ENCODE assay signal across 14 cellular contexts in genomic region chr14:67446371-67447032, GRCh38. TPM values are rescaled to one million over a fixed set of nuclear protein-coding genes. Genes with fewer than 3 reads are reported as not detected.
DNase-seq lines count a peak whose midpoint lies in the region; TF ChIP-seq lines count a peak whose summit lies in the region.
"Had no signal": no experiment of that assay in that cellular context is flagged by ENCODE, and none has a peak within 500 bp of the region (broad histone marks: within the 10 kb centered on the region; RNA-seq: fewer than 3 reads in every experiment).

No MANE protein-coding gene starts in this region.

- peak overlapping the region; percentile 63 for H3K56ac ChIP-seq in mesendoderm (ENCODE audit: low read length)

- intact Hi-C loops in mammary epithelial cell (cut with micrococcal nuclease), result no loop called here
- intact Hi-C loops in breast epithelium (cut with DNase I; ENCODE audit: low total_unique reads), result no loop called here

- TF ChIP-seq POLR2A in breast epithelium (IDR thresholded peaks at IDR 0.05), result no peak

- no peak overlapping the region for H2BK120ac ChIP-seq in mesendoderm (ENCODE audit: low read depth, low read length)

- H3K79me1 ChIP-seq in mesendoderm (ENCODE audit: low read length), result no peaks in the 10 kb centered on the region

- TF ChIP-seq CTCF in mammary epithelial cell (conservative IDR thresholded peaks at IDR 0.05 in 1 of 2, IDR thresholded peaks at IDR 0.05 in 1 of 2; ENCODE audit: extremely low read depth in 1 of 2, insufficient read depth in 1 of 2, low read depth in 1 of 2, low read length in 2 of 2) (no peak), breast epithelium (IDR thresholded peaks at IDR 0.05) (no peak)

- peaks cover 18% of the 10 kb centered on the region for H3K27me3 Mint-ChIP-seq in activated CD4-positive, alpha-beta T cell treated with anti-CD3 and anti-CD28 coated beads, Interleukin-2, amount 10 ng/mL, durations not matched to agents 7 days and 5 days

- no TSS peak for BruUV-seq in mammary epithelial cell (replicated peaks; lab: Mats Ljungman, UMichigan)

- peak overlapping the region; percentile 16 for H2BK5ac ChIP-seq in mesendoderm (ENCODE audit: low read length)

- H3K9me3 Mint-ChIP-seq in activated CD4-positive, alpha-beta T cell treated with anti-CD3 and anti-CD28 coated beads, Interleukin-2, amount 10 ng/mL, durations not matched to agents 7 days and 5 days, result peaks cover 4% of the 10 kb centered on the region

- DNase-seq in mammary epithelial cell (no peak), breast epithelium (ENCODE audit: low spot score in 2 of 2) (no peak), astrocyte of the hippocampus (ENCODE audit: low read depth, low spot score) (peak; percentile 59), mesendoderm (no peak), H7 (no peak), AML-193 (lab: John Stamatoyannopoulos, UW) (no peak)
- no peak for DNase-seq in activated CD4-positive, alpha-beta T cell treated with anti-CD3 and anti-CD28 coated beads, Interleukin-2, amount 50 U/mL, for 1 hour
- DNase-seq in activated CD4-positive, alpha-beta T cell treated with anti-CD3 and anti-CD28 coated beads, Interleukin-2, amount 10 ng/mL, durations not matched to agents 7 days and 5 days, result no peak
- DNase-seq: activated CD8-positive, alpha-beta memory T cell treated with anti-CD3 and anti-CD28 coated beads, Interleukin-2, amount 10 ng/mL, durations not matched to agents 7 days and 5 days; activated naive CD4-positive, alpha-beta T cell treated with anti-CD3 and anti-CD28 coated beads, Interleukin-2, amount 50 U/mL, for 16 hours; Calu3 had no signal

- no peak overlapping the region for H2BK15ac ChIP-seq in mesendoderm (replicated peaks; ENCODE audit: low read depth)

- H3K27ac Mint-ChIP-seq in activated CD4-positive, alpha-beta T cell treated with anti-CD3 and anti-CD28 coated beads, Interleukin-2, amount 10 ng/mL, durations not matched to agents 7 days and 5 days, result no peak overlapping the region
- H3K27ac Mint-ChIP-seq: activated CD8-positive, alpha-beta memory T cell treated with anti-CD3 and anti-CD28 coated beads, Interleukin-2, amount 10 ng/mL, durations not matched to agents 7 days and 5 days; neural progenitor cell had no signal

- no peak overlapping the region for H3K18ac ChIP-seq in mesendoderm (ENCODE audit: low read length)

- 67% methylated on average over 8 of the region's 8 CpGs for WGBS in mammary epithelial cell (ENCODE audit: low coverage, missing lambda C conversion rate)
- WGBS in mesendoderm (ENCODE audit: extremely low coverage, insufficient coverage, low lambda C conversion rate), result no CpG with 5 or more reads among the region's 8 CpGs

- POLR2A ChIA-PET in activated CD4-positive, alpha-beta T cell treated with anti-CD3 and anti-CD28 coated beads, Interleukin-2, amount 10 ng/mL, durations not matched to agents 7 days and 5 days (lab: Charles Lee), result no interaction called here

- no peaks in the 10 kb centered on the region for H4K20me1 ChIP-seq in mammary epithelial cell (ENCODE audit: insufficient read depth, low read length)

- peaks cover 3% of the 10 kb centered on the region for H3K36me3 Mint-ChIP-seq in activated CD4-positive, alpha-beta T cell treated with anti-CD3 and anti-CD28 coated beads, Interleukin-2, amount 10 ng/mL, durations not matched to agents 7 days and 5 days (ENCODE audit: low read depth)
- H3K36me3 Mint-ChIP-seq: activated CD8-positive, alpha-beta memory T cell treated with anti-CD3 and anti-CD28 coated beads, Interleukin-2, amount 10 ng/mL, durations not matched to agents 7 days and 5 days had no signal

- no peak overlapping the region for H3K23ac ChIP-seq in mesendoderm (ENCODE audit: low read length)

- H3K4me1 ChIP-seq in mammary epithelial cell (ENCODE audit: insufficient read depth, low read length) (peaks cover 33% of the 10 kb centered on the region), breast epithelium (no peaks in the 10 kb centered on the region), mesendoderm (ENCODE audit: control insufficient read depth, low read depth, low read length) (peaks cover 10% of the 10 kb centered on the region)
- H3K4me1 ChIP-seq: neural progenitor cell had no signal

- H3K4me3 ChIP-seq in mammary epithelial cell (replicated peaks in 1 of 3; ENCODE audit: insufficient read depth in 1 of 3, low read depth in 2 of 3, low read length in 3 of 3), result no peak overlapping the region
- H3K4me3 ChIP-seq in breast epithelium, result no peak overlapping the region
- H3K4me3 ChIP-seq in mesendoderm (ENCODE audit: low read length), result no peak overlapping the region
- H3K4me3 ChIP-seq in H7 (ENCODE audit: insufficient read depth, low read depth, low read length), result no peak overlapping the region
- H3K4me3 ChIP-seq: neural progenitor cell, SK-N-MC, thoracic aorta had no signal

- H3K4ac ChIP-seq in mesendoderm (ENCODE audit: low read depth, low read length), result no peak overlapping the region

- dilution Hi-C loops in mammary epithelial cell (cut with HindIII; ENCODE audit: low sequenced_read_pairs), result loop anchor here (5.0 kb wide), 1 partner anchor 86 kb away; the partner anchor contains the start of gene PLEKHH1

- no peak overlapping the region for H3K9ac ChIP-seq in mammary epithelial cell (ENCODE audit: insufficient read depth, low read length)
- no peak overlapping the region for H3K9ac ChIP-seq in mesendoderm (ENCODE audit: low read length)
- H3K9ac ChIP-seq: neural progenitor cell had no signal

- H4K5ac ChIP-seq in mesendoderm (ENCODE audit: low read length), result peak overlapping the region; percentile 6

- H3K4me2 ChIP-seq in mammary epithelial cell (ENCODE audit: insufficient read depth, low read depth, low read length) (no peak overlapping the region), mesendoderm (ENCODE audit: low read length) (no peak overlapping the region)
- H3K4me2 ChIP-seq: neural progenitor cell had no signal

- H3K9me3 ChIP-seq in mammary epithelial cell (replicated peaks; ENCODE audit: insufficient read depth, low read length) (no peaks in the 10 kb centered on the region), breast epithelium (peaks cover 0 to 5% of the 10 kb centered on the region in 2 donors)
- H3K9me3 ChIP-seq: thoracic aorta had no signal

- H3K4me3 Mint-ChIP-seq in activated CD4-positive, alpha-beta T cell treated with anti-CD3 and anti-CD28 coated beads, Interleukin-2, amount 10 ng/mL, durations not matched to agents 7 days and 5 days, result no peak overlapping the region
- H3K4me3 Mint-ChIP-seq: activated CD8-positive, alpha-beta memory T cell treated with anti-CD3 and anti-CD28 coated beads, Interleukin-2, amount 10 ng/mL, durations not matched to agents 7 days and 5 days; neural progenitor cell had no signal

- no peak overlapping the region for H3K27ac ChIP-seq in mammary epithelial cell (ENCODE audit: insufficient read depth, low read depth, low read length)
- H3K27ac ChIP-seq in breast epithelium, result peak overlapping the region in 1 of 2 donors; percentile 44
- no peak overlapping the region for H3K27ac ChIP-seq in mesendoderm (ENCODE audit: low read depth, low read length)
- H3K27ac ChIP-seq: neural progenitor cell, SK-N-MC, thoracic aorta had no signal

- H3K4me1 Mint-ChIP-seq in activated CD4-positive, alpha-beta T cell treated with anti-CD3 and anti-CD28 coated beads, Interleukin-2, amount 10 ng/mL, durations not matched to agents 7 days and 5 days, result no peaks in the 10 kb centered on the region
- H3K4me1 Mint-ChIP-seq: activated CD8-positive, alpha-beta memory T cell treated with anti-CD3 and anti-CD28 coated beads, Interleukin-2, amount 10 ng/mL, durations not matched to agents 7 days and 5 days; neural progenitor cell had no signal

- in situ Hi-C loops in mammary epithelial cell (cut with MboI; ENCODE audit: low sequenced_read_pairs in 2 of 2), result no loop called here

- peak overlapping the region; percentile 52 for H2AFZ ChIP-seq in mammary epithelial cell (ENCODE audit: low read depth, low read length)
- H2AFZ ChIP-seq: neural progenitor cell had no signal

- H3K27me3 ChIP-seq in mammary epithelial cell (ENCODE audit: insufficient read depth, low read length) (no peaks in the 10 kb centered on the region), breast epithelium (no peaks in the 10 kb centered on the region), mesendoderm (ENCODE audit: insufficient read depth, low read length, poor library complexity) (no peaks in the 10 kb centered on the region), H7 (ENCODE audit: control insufficient read depth, insufficient read depth, low read length) (no peaks in the 10 kb centered on the region)
- H3K27me3 ChIP-seq: neural progenitor cell had no signal

- H4K8ac ChIP-seq in mesendoderm (ENCODE audit: low read depth, low read length), result no peak overlapping the region

- CTCF ChIA-PET in mammary epithelial cell (lab: Charles Lee; ENCODE audit: low non-redundant PET), result no interaction called here
- CTCF ChIA-PET in activated CD4-positive, alpha-beta T cell treated with anti-CD3 and anti-CD28 coated beads, Interleukin-2, amount 10 ng/mL, durations not matched to agents 7 days and 5 days (lab: Charles Lee), result interaction anchor here (0.6 to 2.1 kb wide), 4 partner anchors 13 to 258 kb away, joined by 3 to 5 read pairs (median 4); partner anchors contain the start of gene PLEKHH1

- H3K79me2 ChIP-seq in mammary epithelial cell (ENCODE audit: insufficient read depth, low read length), result no peaks in the 10 kb centered on the region
- H3K79me2 ChIP-seq in mesendoderm (ENCODE audit: control insufficient read depth, insufficient read depth, low read length), result no peaks in the 10 kb centered on the region

- H3K36me3 ChIP-seq in mammary epithelial cell (ENCODE audit: insufficient read depth, low read length), result no peaks in the 10 kb centered on the region
- H3K36me3 ChIP-seq in breast epithelium, result no peaks in the 10 kb centered on the region
- H3K36me3 ChIP-seq in mesendoderm (ENCODE audit: control insufficient read depth, insufficient read depth, low read length), result no peaks in the 10 kb centered on the region
- no peaks in the 10 kb centered on the region for H3K36me3 ChIP-seq in H7 (replicated peaks; ENCODE audit: control insufficient read depth, insufficient read depth, low read length)
- H3K36me3 ChIP-seq: neural progenitor cell, thoracic aorta had no signal

- H2AK5ac ChIP-seq in mesendoderm (ENCODE audit: low read length), result no peak overlapping the region

RNA-seq across cellular contexts. Expression of gene PLEK2, which starts 34.5 kb away (rescaled TPM):
- total RNA-seq in mammary epithelial cell, result 100 to 1,000 TPM in 1 of 2 donors, 1 to 10 TPM in 1; 9.8 to 152 TPM
- polyA plus RNA-seq in mammary epithelial cell, result 156 TPM
- polyA minus RNA-seq in mammary epithelial cell, result 138 TPM
- total RNA-seq in breast epithelium, result 1 to 10 TPM in 2 of 3 donors, not detected in 1; 3.4 to 5.2 TPM
- 1.9 TPM for polyA plus RNA-seq in mesendoderm (2013, experiment 1 of 2)
- 2.3 TPM for polyA plus RNA-seq in mesendoderm (2013, experiment 2 of 2)
- total RNA-seq in H7 (2014; rRNA removed; shearing (Covaris generic)), result not detected in 2 replicates
- total RNA-seq in activated CD4-positive, alpha-beta T cell treated with anti-CD3 and anti-CD28 coated beads, Interleukin-2, amount 10 ng/mL, durations not matched to agents 7 days and 5 days, result 1 to 10 TPM in 1 of 2 experiments, under 1 TPM in 1; 0.45 to 1.1 TPM

RNA-seq across cellular contexts. Expression of gene TMEM229B, which starts 42.0 kb away (rescaled TPM):
- 1 to 10 TPM in 1 of 2 donors, under 1 TPM in 1; 0.50 to 2.0 TPM for total RNA-seq in mammary epithelial cell
- polyA plus RNA-seq in mammary epithelial cell, result 1.2 TPM
- 1.5 TPM for polyA minus RNA-seq in mammary epithelial cell
- total RNA-seq in breast epithelium, result 10 to 100 TPM in 1 of 3 donors, 1 to 10 TPM in 1, under 1 TPM in 1; 0.64 to 10.2 (median 6.0) TPM
- polyA plus RNA-seq in mesendoderm (2013, experiment 1 of 2), result 0.97 TPM
- 1.0 TPM for polyA plus RNA-seq in mesendoderm (2013, experiment 2 of 2)
- 0.07 and 0.69 TPM in 2 replicates for total RNA-seq in H7 (2014; rRNA removed; shearing (Covaris generic))
- total RNA-seq in activated CD4-positive, alpha-beta T cell treated with anti-CD3 and anti-CD28 coated beads, Interleukin-2, amount 10 ng/mL, durations not matched to agents 7 days and 5 days, result 10 to 100 TPM; 24.3 to 25.1 TPM
